In genomic region chr17:76427457-76428231, GRCh38 we compare ENCODE assay signal across 12 cellular contexts. TPM values are rescaled to one million over a fixed set of nuclear protein-coding genes. Genes with fewer than 3 reads are reported as not detected.
DNase-seq lines count a peak whose midpoint lies in the region; ATAC-seq, FAIRE-seq and TF ChIP-seq lines count a peak whose summit lies in the region.
"Had no signal": no experiment of that assay in that cellular context is flagged by ENCODE, and none has a peak within 500 bp of the region (broad histone marks: within the 10 kb centered on the region; RNA-seq: fewer than 3 reads in every experiment).

No MANE protein-coding gene starts in this region.

- H3K27ac ChIP-seq in gastrocnemius medialis (peak overlapping the region in 3 of 4 donors; percentile 18 to 46 (median 34)), caudate nucleus (ENCODE audit: low read depth, low read length) (no peak overlapping the region)
- H3K27ac ChIP-seq: epithelial cell of prostate had no signal

- H3K27me3 ChIP-seq in gastrocnemius medialis: no peaks in the 10 kb centered on the region

- no peak overlapping the region for H3K27ac Mint-ChIP-seq in activated CD4-positive, alpha-beta memory T cell treated with anti-CD3 and anti-CD28 coated beads, Interleukin-2, amount 10 ng/mL, durations not matched to agents 7 days and 5 days
- H3K27ac Mint-ChIP-seq: activated CD8-positive, alpha-beta memory T cell treated with anti-CD3 and anti-CD28 coated beads, Interleukin-2, amount 10 ng/mL, durations not matched to agents 7 days and 5 days; T-helper 1 cell treated with Interleukin-12 subunit alpha and Interleukin-12 subunit beta and Interleukin-4 antibody, amounts not matched to agents 30 μg/mL and 1 μg/mL, for 36 hours had no signal

- in situ Hi-C loops in gastrocnemius medialis (cut with MboI; ENCODE audit: low sequenced_read_pairs in 4 of 4): no loop called here

- ATAC-seq in SK-N-SH treated with all-trans-retinoic acid at 6 μM for 48 hours: peak; percentile 45
- peak in 1 of 2 donors; percentile 54 for ATAC-seq in gastrocnemius medialis
- ATAC-seq: activated CD8-positive, alpha-beta memory T cell treated with anti-CD3 and anti-CD28 coated beads, Interleukin-2, amount 10 ng/mL, durations not matched to agents 7 days and 5 days had no signal

- no peak overlapping the region for H3K4me3 Mint-ChIP-seq in activated CD4-positive, alpha-beta memory T cell treated with anti-CD3 and anti-CD28 coated beads, Interleukin-2, amount 10 ng/mL, durations not matched to agents 7 days and 5 days
- H3K4me3 Mint-ChIP-seq: activated CD8-positive, alpha-beta memory T cell treated with anti-CD3 and anti-CD28 coated beads, Interleukin-2, amount 10 ng/mL, durations not matched to agents 7 days and 5 days; T-helper 1 cell treated with Interleukin-12 subunit alpha and Interleukin-12 subunit beta and Interleukin-4 antibody, amounts not matched to agents 30 μg/mL and 1 μg/mL, for 36 hours had no signal

- FAIRE-seq in GM12891 (lab: Jason Lieb, UNC): no peak

- no peaks in the 10 kb centered on the region for H3K36me3 ChIP-seq in gastrocnemius medialis

- H3K27me3 Mint-ChIP-seq in activated CD4-positive, alpha-beta memory T cell treated with anti-CD3 and anti-CD28 coated beads, Interleukin-2, amount 10 ng/mL, durations not matched to agents 7 days and 5 days: no peaks in the 10 kb centered on the region
- H3K27me3 Mint-ChIP-seq: activated CD8-positive, alpha-beta memory T cell treated with anti-CD3 and anti-CD28 coated beads, Interleukin-2, amount 10 ng/mL, durations not matched to agents 7 days and 5 days had no signal

- H3K36me3 Mint-ChIP-seq in activated CD4-positive, alpha-beta memory T cell treated with anti-CD3 and anti-CD28 coated beads, Interleukin-2, amount 10 ng/mL, durations not matched to agents 7 days and 5 days (ENCODE audit: low read depth): no peaks in the 10 kb centered on the region
- H3K36me3 Mint-ChIP-seq: activated CD8-positive, alpha-beta memory T cell treated with anti-CD3 and anti-CD28 coated beads, Interleukin-2, amount 10 ng/mL, durations not matched to agents 7 days and 5 days had no signal

- DNase-seq in GM12891 (ENCODE audit: insufficient read length, low spot score) (no peak), germinal center (ENCODE audit: low spot score) (peak; percentile 56), gastrocnemius medialis (no peak), caudate nucleus (lab: John Stamatoyannopoulos, UW) (no peak), NCI-H2196 treated with DMSO at 0.1 percent for 48 hours (lab: John Stamatoyannopoulos, UW; ENCODE audit: unreplicated experiment) (no peak)
- no peak for DNase-seq in activated CD4-positive, alpha-beta memory T cell treated with anti-CD3 and anti-CD28 coated beads, Interleukin-2, amount 10 ng/mL, durations not matched to agents 7 days and 5 days
- no peak for DNase-seq in activated effector memory CD4-positive, alpha-beta T cell treated with anti-CD3 and anti-CD28 coated beads, Interleukin-2, amount 50 U/mL, for 16 hours
- DNase-seq: activated CD8-positive, alpha-beta memory T cell treated with anti-CD3 and anti-CD28 coated beads, Interleukin-2, amount 10 ng/mL, durations not matched to agents 7 days and 5 days; NCI-H524 had no signal

- intact Hi-C loops in gastrocnemius medialis (cut with DNase I; ENCODE audit: low total_unique reads): no loop called here

- CTCF ChIA-PET in activated CD4-positive, alpha-beta memory T cell treated with anti-CD3 and anti-CD28 coated beads, Interleukin-2, amount 10 ng/mL, durations not matched to agents 7 days and 5 days (lab: Charles Lee): interaction anchor here (0.5 to 1.4 kb wide), 5 partner anchors 19 to 1197 kb away, joined by 3 to 4 read pairs (median 3); no protein-coding TSS in a partner anchor

- TF ChIP-seq POLR2A in GM12891 (IDR thresholded peaks at IDR 0.05; ENCODE audit: low read depth, low read length) (no peak), gastrocnemius medialis (IDR thresholded peaks at IDR 0.05) (no peak)

- no peaks in the 10 kb centered on the region for H3K9me3 Mint-ChIP-seq in activated CD4-positive, alpha-beta memory T cell treated with anti-CD3 and anti-CD28 coated beads, Interleukin-2, amount 10 ng/mL, durations not matched to agents 7 days and 5 days
- H3K9me3 Mint-ChIP-seq: T-helper 1 cell treated with Interleukin-12 subunit alpha and Interleukin-12 subunit beta and Interleukin-4 antibody, amounts not matched to agents 30 μg/mL and 1 μg/mL, for 36 hours had no signal

- POLR2A ChIA-PET in activated CD4-positive, alpha-beta memory T cell treated with anti-CD3 and anti-CD28 coated beads, Interleukin-2, amount 10 ng/mL, durations not matched to agents 7 days and 5 days (lab: Charles Lee): no interaction called here

- H3K4me1 Mint-ChIP-seq in activated CD4-positive, alpha-beta memory T cell treated with anti-CD3 and anti-CD28 coated beads, Interleukin-2, amount 10 ng/mL, durations not matched to agents 7 days and 5 days: peaks cover 3% of the 10 kb centered on the region

- peaks cover 48 to 55% of the 10 kb centered on the region in 2 donors for H3K4me1 ChIP-seq in gastrocnemius medialis

- H3K4me3 ChIP-seq in gastrocnemius medialis: no peak overlapping the region

- no peak for TF ChIP-seq CTCF in gastrocnemius medialis (IDR thresholded peaks at IDR 0.05 in 4 of 5, conservative IDR thresholded peaks at IDR 0.05 in 1 of 5)

- H3K9me3 ChIP-seq in gastrocnemius medialis: no peaks in the 10 kb centered on the region

TF ChIP-seq in GM12891, 5 proteins besides CTCF, POLR2A, EP300 and RAD21:
- no peak for TF ChIP-seq POU2F2 (IDR thresholded peaks at IDR 0.05; ENCODE audit: low read depth, low read length)
- no peak for TF ChIP-seq TAF1 (IDR thresholded peaks at IDR 0.05; ENCODE audit: low read depth, low read length)
- peak; percentile 50 for TF ChIP-seq SPI1 (IDR thresholded peaks at IDR 0.05; ENCODE audit: low read depth, low read length)

TF ChIP-seq in SK-N-SH treated with all-trans-retinoic acid at 6 μM for 48 hours, 23 proteins besides CTCF, POLR2A, EP300 and RAD21:
- TF ChIP-seq TSHZ2 (CRISPR knock-in tag; IDR thresholded peaks at IDR 0.05) (no peak), OSR1 (CRISPR knock-in tag; IDR thresholded peaks at IDR 0.05) (no peak), TCF4 (CRISPR knock-in tag; IDR thresholded peaks at IDR 0.05; ENCODE audit: borderline replicate concordance) (no peak), SNAI2 (CRISPR knock-in tag; IDR thresholded peaks at IDR 0.05) (no peak), GLIS3 (CRISPR knock-in tag; IDR thresholded peaks at IDR 0.05) (no peak), BACH2 (CRISPR knock-in tag; IDR thresholded peaks at IDR 0.05; ENCODE audit: borderline replicate concordance) (no peak), ISL1 (CRISPR knock-in tag; IDR thresholded peaks at IDR 0.05) (no peak)

RNA-seq across cellular contexts. Expression of gene UBE2O, which starts 25.3 kb away (rescaled TPM):
- 14.6 TPM for polyA plus RNA-seq in GM12891 (2012; ENCODE audit: low read depth, missing spikeins)
- 10 to 100 TPM; 16.4 to 46.5 (median 32.4) TPM for total RNA-seq in gastrocnemius medialis
- 10 to 100 TPM; 26.5 to 28.9 TPM for total RNA-seq in activated CD4-positive, alpha-beta memory T cell treated with anti-CD3 and anti-CD28 coated beads, Interleukin-2, amount 10 ng/mL, durations not matched to agents 7 days and 5 days

RNA-seq across cellular contexts. Expression of gene AANAT, which starts 39.8 kb away (rescaled TPM):
- 0.13 TPM for polyA plus RNA-seq in GM12891 (2012; ENCODE audit: low read depth, missing spikeins)
- total RNA-seq in gastrocnemius medialis: not detected
- not detected for total RNA-seq in activated CD4-positive, alpha-beta memory T cell treated with anti-CD3 and anti-CD28 coated beads, Interleukin-2, amount 10 ng/mL, durations not matched to agents 7 days and 5 days
- total RNA-seq: activated CD8-positive, alpha-beta memory T cell treated with anti-CD3 and anti-CD28 coated beads, Interleukin-2, amount 10 ng/mL, durations not matched to agents 7 days and 5 days had no signal

RNA-seq across cellular contexts. Expression of gene SPHK1, which starts 43.2 kb away (rescaled TPM):
- polyA plus RNA-seq in GM12891 (2012; ENCODE audit: low read depth, missing spikeins): 0.27 TPM
- 1 to 10 TPM in 3 of 4 donors, under 1 TPM in 1; 0.66 to 5.0 (median 2.5) TPM for total RNA-seq in gastrocnemius medialis
- total RNA-seq in activated CD4-positive, alpha-beta memory T cell treated with anti-CD3 and anti-CD28 coated beads, Interleukin-2, amount 10 ng/mL, durations not matched to agents 7 days and 5 days: 1 to 10 TPM; 2.8 to 3.4 TPM
